26 cellular contexts compared by ENCODE assay signal in genomic region chr6:165002866-165003265, GRCh38.
"Had no signal": no experiment of that assay in that cellular context is flagged by ENCODE, and none has a peak within 500 bp of the region (broad histone marks: within the 10 kb centered on the region; RNA-seq: fewer than 3 reads in every experiment).

No MANE protein-coding gene starts in this region.

- H3K27me3 ChIP-seq: esophagus squamous epithelium, gastroesophageal sphincter, testis, tibial nerve, upper lobe of right lung, vagina had no signal

- DNase-seq: effector memory CD8-positive, alpha-beta T cell; esophagus squamous epithelium; foreskin fibroblast; glutamatergic neuron; immature natural killer cell; left cardiac atrium; left ventricle myocardium inferior; mesenchymal stem cell; naive thymus-derived CD4-positive, alpha-beta T cell; nephron progenitor cell; psoas muscle; retina; stimulated activated CD4-positive, alpha-beta T cell treated with anti-CD3 and anti-CD28 coated beads, Interleukin-2, amount 100 ng/mL, for 24 hours; stimulated activated CD4-positive, alpha-beta T cell treated with anti-CD3 and anti-CD28 coated beads, Interleukin-4, amount 100 ng/mL, for 4 hours; stimulated activated naive B cell treated with anti-CD40 and anti-IgM and Interleukin-4, amounts not matched to agents 10 μg/mL and 1 μg/mL and 100 μg/mL, for 72 hours; stimulated activated naive CD8-positive, alpha-beta T cell treated with anti-CD3 and anti-CD28 coated beads, Interleukin-15, amount 100 ng/mL, for 72 hours; testis; upper lobe of right lung had no signal

- H3K4me1 ChIP-seq: esophagus squamous epithelium, gastroesophageal sphincter, left ventricle myocardium inferior, psoas muscle, testis, tibial nerve, upper lobe of right lung, vagina had no signal

- H3K27me3 Mint-ChIP-seq: dendritic cell treated with granulocyte-macrophage colony-stimulating factor and Interleukin-4, amounts not matched to agents 40 ng/mL and 50 ng/mL, for 4 days; effector memory CD8-positive, alpha-beta T cell; naive thymus-derived CD4-positive, alpha-beta T cell; stimulated activated naive B cell treated with anti-CD40 and anti-IgM and Interleukin-4, amounts not matched to agents 10 μg/mL and 1 μg/mL and 100 μg/mL, for 72 hours; stimulated activated naive CD8-positive, alpha-beta T cell treated with anti-CD3 and anti-CD28 coated beads, Interleukin-15, amount 100 ng/mL, for 72 hours had no signal

- H3K9me3 ChIP-seq: gastroesophageal sphincter, testis, upper lobe of right lung, vagina had no signal

- ATAC-seq: effector memory CD8-positive, alpha-beta T cell; gastroesophageal sphincter; left cardiac atrium; naive thymus-derived CD4-positive, alpha-beta T cell; psoas muscle; sciatic nerve; stimulated activated naive B cell treated with anti-CD40 and anti-IgM and Interleukin-4, amounts not matched to agents 10 μg/mL and 1 μg/mL and 100 μg/mL, for 72 hours; stimulated activated naive CD8-positive, alpha-beta T cell treated with anti-CD3 and anti-CD28 coated beads, Interleukin-15, amount 100 ng/mL, for 72 hours; upper lobe of right lung had no signal

- FAIRE-seq: keratinocyte had no signal

- H3K36me3 Mint-ChIP-seq: immature natural killer cell; stimulated activated naive B cell treated with anti-CD40 and anti-IgM and Interleukin-4, amounts not matched to agents 10 μg/mL and 1 μg/mL and 100 μg/mL, for 72 hours had no signal

- H3K27ac ChIP-seq: esophagus squamous epithelium, gastroesophageal sphincter, left ventricle myocardium inferior, psoas muscle, skin epidermis, testis, tibial nerve, upper lobe of right lung, vagina had no signal

- H3K36me3 ChIP-seq: esophagus squamous epithelium, gastroesophageal sphincter, left ventricle myocardium inferior, tibial nerve, upper lobe of right lung, vagina had no signal

- H3K4me3 ChIP-seq: esophagus squamous epithelium, gastroesophageal sphincter, left ventricle myocardium inferior, lung, psoas muscle, skin epidermis, tibial nerve, upper lobe of right lung, vagina had no signal

- H3K4me1 Mint-ChIP-seq: immature natural killer cell; naive thymus-derived CD4-positive, alpha-beta T cell; stimulated activated naive B cell treated with anti-CD40 and anti-IgM and Interleukin-4, amounts not matched to agents 10 μg/mL and 1 μg/mL and 100 μg/mL, for 72 hours; stimulated activated naive CD8-positive, alpha-beta T cell treated with anti-CD3 and anti-CD28 coated beads, Interleukin-15, amount 100 ng/mL, for 72 hours had no signal

- H3K4me3 Mint-ChIP-seq: dendritic cell treated with granulocyte-macrophage colony-stimulating factor and Interleukin-4, amounts not matched to agents 40 ng/mL and 50 ng/mL, for 4 days; effector memory CD8-positive, alpha-beta T cell; immature natural killer cell; naive thymus-derived CD4-positive, alpha-beta T cell; nephron progenitor cell; stimulated activated naive B cell treated with anti-CD40 and anti-IgM and Interleukin-4, amounts not matched to agents 10 μg/mL and 1 μg/mL and 100 μg/mL, for 72 hours; stimulated activated naive CD8-positive, alpha-beta T cell treated with anti-CD3 and anti-CD28 coated beads, Interleukin-15, amount 100 ng/mL, for 72 hours had no signal

- H3K27ac Mint-ChIP-seq: dendritic cell treated with granulocyte-macrophage colony-stimulating factor and Interleukin-4, amounts not matched to agents 40 ng/mL and 50 ng/mL, for 4 days; effector memory CD8-positive, alpha-beta T cell; naive thymus-derived CD4-positive, alpha-beta T cell; nephron progenitor cell; stimulated activated naive B cell treated with anti-CD40 and anti-IgM and Interleukin-4, amounts not matched to agents 10 μg/mL and 1 μg/mL and 100 μg/mL, for 72 hours; stimulated activated naive CD8-positive, alpha-beta T cell treated with anti-CD3 and anti-CD28 coated beads, Interleukin-15, amount 100 ng/mL, for 72 hours had no signal
